Comparison of ENCODE assay signal across 8 cellular contexts in the genomic region with DNA sequence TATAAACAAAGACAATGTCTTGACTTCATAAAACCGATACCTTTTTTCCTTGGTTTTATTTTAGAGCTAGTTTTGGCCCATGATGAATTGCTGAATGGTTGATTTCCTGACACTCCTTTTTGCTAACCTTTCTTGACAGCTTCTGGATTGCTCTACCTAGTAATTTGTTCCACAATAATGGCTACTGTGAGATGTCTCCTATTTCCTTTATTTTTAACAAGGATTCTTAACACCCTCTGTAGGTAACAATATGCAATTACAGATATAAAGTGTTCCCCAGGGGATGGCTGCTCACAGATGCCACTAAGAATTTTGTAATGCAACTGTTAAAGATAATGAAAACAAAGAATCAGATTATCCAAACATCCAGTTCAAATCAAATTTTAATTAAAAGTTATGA.
DNase-seq lines count a peak whose midpoint lies in the region; ATAC-seq and TF ChIP-seq lines count a peak whose summit lies in the region.

No MANE protein-coding gene starts in this region.

- H3K4me3 ChIP-seq in AG04450 (ENCODE audit: low read depth, low read length) = no peak overlapping the region
- no peak overlapping the region for H3K4me3 ChIP-seq in OCI-LY1 (ENCODE audit: low read depth, low read length, poor library complexity, severe bottlenecking)

- H3K27me3 ChIP-seq in AG04450 (ENCODE audit: control insufficient read depth, insufficient read depth, low read length) (peaks cover 8% of the 10 kb centered on the region), OCI-LY1 (ENCODE audit: insufficient read depth, low read length) (no peaks in the 10 kb centered on the region)

- no peak overlapping the region for H2AFZ ChIP-seq in OCI-LY1 (ENCODE audit: low read length)

- H3K36me3 ChIP-seq in OCI-LY1 (ENCODE audit: insufficient read depth, low read length) = no peaks in the 10 kb centered on the region

- no peaks in the 10 kb centered on the region for H3K4me1 ChIP-seq in OCI-LY1 (ENCODE audit: insufficient read depth, low read length, severe bottlenecking)

- no peaks in the 10 kb centered on the region for H3K79me2 ChIP-seq in OCI-LY1 (ENCODE audit: insufficient read depth, low read length)

- H3K4me2 ChIP-seq in OCI-LY1 (ENCODE audit: low read length) = no peak overlapping the region

- H3K9me2 ChIP-seq in OCI-LY1 (ENCODE audit: low read depth, low read length) = no peaks in the 10 kb centered on the region

- H3K36me3 Mint-ChIP-seq in neural crest cell (ENCODE audit: low read depth) = no peaks in the 10 kb centered on the region

- H3K4me3 Mint-ChIP-seq in neural crest cell = no peak overlapping the region

- POLR2A ChIA-PET in AG04450 (lab: Yijun Ruan, JAX) = no interaction called here

- H3K9me3 ChIP-seq in AG04450 (ENCODE audit: control insufficient read depth, insufficient read depth, low read length) (no peaks in the 10 kb centered on the region), OCI-LY1 (ENCODE audit: low read length) (no peaks in the 10 kb centered on the region)

- ATAC-seq in HG02610 (IDR thresholded peaks at IDR 0.05; ENCODE audit: unreplicated experiment) = no peak

- no peak overlapping the region for H3K9ac ChIP-seq in OCI-LY1 (ENCODE audit: low read length)

- H4K20me1 ChIP-seq in OCI-LY1 (ENCODE audit: insufficient read depth, low read length) = no peaks in the 10 kb centered on the region

- DNase-seq in AG04450 (ENCODE audit: low read depth, low spot score) = no peak
- peak; percentile 52 for DNase-seq in GM13976 (ENCODE audit: low spot score)
- peak; percentile 34 for DNase-seq in HuH-7.5 (ENCODE audit: low spot score)
- DNase-seq in erythroblast (lab: John Stamatoyannopoulos, UW) = peak; percentile 14 to 18
- DNase-seq in neural crest cell (ENCODE audit: low read depth, low spot score) = no peak
- no peak for DNase-seq in GOT3 (lab: John Stamatoyannopoulos, UW)

- CTCF ChIA-PET in AG04450 (lab: Charles Lee) = interaction anchor here (0.6 to 6.5 kb wide), 22 partner anchors 9 to 584 kb away, joined by 3 to 86 read pairs (median 4); no protein-coding TSS in a partner anchor

- H3K27me3 Mint-ChIP-seq in neural crest cell (ENCODE audit: low read depth) = no peaks in the 10 kb centered on the region

- H3K9me3 Mint-ChIP-seq in neural crest cell = no peaks in the 10 kb centered on the region

- no peaks in the 10 kb centered on the region for H3K4me1 Mint-ChIP-seq in neural crest cell

- H3K27ac ChIP-seq in AG04450 (ENCODE audit: low read depth, low read length) (no peak overlapping the region), OCI-LY1 (ENCODE audit: low read depth, low read length, poor library complexity, severe bottlenecking) (no peak overlapping the region)

- H3K27ac Mint-ChIP-seq in neural crest cell (ENCODE audit: unreplicated experiment) = no peak overlapping the region

- H3F3A ChIP-seq in OCI-LY1 (ENCODE audit: insufficient read depth, low read length) = no peaks in the 10 kb centered on the region

- TF ChIP-seq CTCF in AG04450 (IDR thresholded peaks at IDR 0.05; ENCODE audit: low read depth, low read length) = peak; percentile 60
- TF ChIP-seq CTCF in GM13976 (IDR thresholded peaks at IDR 0.05; ENCODE audit: borderline replicate concordance, control extremely low read depth, extremely low read depth, insufficient read depth, missing control alignments) = peak; percentile 27
- TF ChIP-seq CTCF in OCI-LY1 (IDR thresholded peaks at IDR 0.05; ENCODE audit: low read length) = peak; percentile 56
- TF ChIP-seq CTCF in neural crest cell (conservative IDR thresholded peaks at IDR 0.05) = peak; percentile 65

- in situ Hi-C loops in GM13976 (cut with MboI; ENCODE audit: low sequenced_read_pairs, unreplicated experiment) = loop anchor here (25.0 kb wide), 1 partner anchor 245 kb away; no protein-coding TSS in a partner anchor

- no peak for TF ChIP-seq POLR2A in erythroblast (IDR thresholded peaks at IDR 0.05; ENCODE audit: low read length)

Comparison
In these comparisons a context has a peak if more than half of its experiments do, and no peak if none do; other contexts are left out.
1. DNase-seq: peak in GM13976 (single experiment), HuH-7.5 (single experiment) and erythroblast (2 of 2); none in AG04450 (single experiment), neural crest cell (single experiment) and GOT3 (single experiment).
2. Peak in every context shown above with its lines, with median percentiles within 50 percentile points of each other: CTCF ChIP-seq.